In genomic region chr10:131961047-131961776, GRCh38 we compare ENCODE assay signal across 15 cellular contexts. TPM values are rescaled to one million over a fixed set of nuclear protein-coding genes. Genes with fewer than 3 reads are reported as not detected.
DNase-seq lines count a peak whose midpoint lies in the region; ATAC-seq and TF ChIP-seq lines count a peak whose summit lies in the region.
"Had no signal": no experiment of that assay in that cellular context is flagged by ENCODE, and none has a peak within 500 bp of the region (broad histone marks: within the 10 kb centered on the region; RNA-seq: fewer than 3 reads in every experiment).

No MANE protein-coding gene starts in this region.

- TF ChIP-seq POLR2A in vagina (IDR thresholded peaks at IDR 0.05), result no peak

- BruUV-seq in Panc1 (replicated peaks; lab: Mats Ljungman, UMichigan), result no TSS peak

- H3K9me3 ChIP-seq in Panc1 (ENCODE audit: control insufficient read depth, insufficient read depth, low read depth, low read length) (no peaks in the 10 kb centered on the region), heart right ventricle (no peaks in the 10 kb centered on the region), vagina (no peaks in the 10 kb centered on the region)
- H3K9me3 ChIP-seq: esophagus muscularis mucosa, prostate gland, SJSA1 had no signal

- in situ Hi-C loops in Panc1 (cut with HindIII; ENCODE audit: low pct_unique_long_range_greater_than_20kb, low sequenced_read_pairs), result no loop called here

- peaks cover 14 to 28% (median 24%) of the 10 kb centered on the region in 3 donors for H3K4me1 Mint-ChIP-seq in T-cell

- H3K27me3 ChIP-seq in Panc1 (ENCODE audit: control insufficient read depth, insufficient read depth, low read length) (no peaks in the 10 kb centered on the region), heart right ventricle (no peaks in the 10 kb centered on the region), vagina (no peaks in the 10 kb centered on the region)
- H3K27me3 ChIP-seq: esophagus muscularis mucosa, SJSA1 had no signal

- intact Hi-C loops in Panc1 (cut with micrococcal nuclease; ENCODE audit: unreplicated experiment) (no loop called here), heart right ventricle (cut with DNase I) (no loop called here), sciatic nerve (cut with DNase I) (no loop called here), vagina (cut with DNase I) (loop anchor here (10.0 kb wide), 1 partner anchor 56 kb away; the partner anchor contains the start of gene PPP2R2D)

- H3K4me3 ChIP-seq in Panc1 (ENCODE audit: low read depth in 2 of 2, low read length in 2 of 2), result no peak overlapping the region
- H3K4me3 ChIP-seq in heart right ventricle, result no peak overlapping the region
- H3K4me3 ChIP-seq in vagina, result no peak overlapping the region
- H3K4me3 ChIP-seq: esophagus muscularis mucosa had no signal

- H3K27ac Mint-ChIP-seq in T-cell, result no peak overlapping the region

- H3K9me3 Mint-ChIP-seq in T-cell, result no peaks in the 10 kb centered on the region
- H3K9me3 Mint-ChIP-seq: CD4-positive, CD25-positive, alpha-beta regulatory T cell had no signal

- peaks cover 14% of the 10 kb centered on the region for H3K36me3 Mint-ChIP-seq in T-cell

- TF ChIP-seq CTCF in C4-2B (conservative IDR thresholded peaks at IDR 0.05) (no peak), Panc1 (IDR thresholded peaks at IDR 0.05) (no peak), heart right ventricle (IDR thresholded peaks at IDR 0.05) (no peak), vagina (IDR thresholded peaks at IDR 0.05) (no peak)

- POLR2A ChIA-PET in Panc1 (lab: Charles Lee) (no interaction called here), T-cell (lab: Charles Lee) (no interaction called here)

- H3K36me3 ChIP-seq in Panc1 (ENCODE audit: control insufficient read depth, insufficient read depth, low read length) (peaks cover 6% of the 10 kb centered on the region), heart right ventricle (peaks cover 0 to 41% (median 9%) of the 10 kb centered on the region in 9 donors), vagina (peaks cover 0 to 12% of the 10 kb centered on the region in 2 donors)

- WGBS in heart right ventricle, 2 donors, result 91 to 93% methylated on average over 26 of the region's 26 CpGs

- H3K4me1 ChIP-seq in Panc1 (ENCODE audit: control insufficient read depth, insufficient read depth, low read length), result no peaks in the 10 kb centered on the region
- H3K4me1 ChIP-seq in heart right ventricle, result peaks cover 0 to 6% (median 0%) of the 10 kb centered on the region in 9 donors
- no peaks in the 10 kb centered on the region for H3K4me1 ChIP-seq in vagina
- H3K4me1 ChIP-seq: esophagus muscularis mucosa, prostate gland had no signal

- CTCF ChIA-PET in Panc1 (lab: Charles Lee) (no interaction called here), T-cell (lab: Charles Lee) (no interaction called here)

- H3K27ac ChIP-seq in C4-2B (peak overlapping the region; percentile 73), Panc1 (ENCODE audit: low read length) (no peak overlapping the region), heart right ventricle (no peak overlapping the region), vagina (no peak overlapping the region)
- H3K27ac ChIP-seq: esophagus muscularis mucosa had no signal

- DNase-seq in Panc1 (ENCODE audit: low read depth, low spot score) (no peak), heart right ventricle (no peak), sciatic nerve (ENCODE audit: low spot score) (peak; percentile 53), C1 segment of cervical spinal cord (lab: John Stamatoyannopoulos, UW) (no peak), vagina (ENCODE audit: extremely low spot score in 2 of 2) (no peak), DMS53 treated with DMSO at 0.1 percent for 48 hours (lab: John Stamatoyannopoulos, UW; ENCODE audit: unreplicated experiment) (no peak), T-cell (no peak)
- DNase-seq: activated CD4-positive, alpha-beta T cell treated with anti-CD3 and anti-CD28 coated beads, Interleukin-2, amount 50 U/mL, for 4 hours; CD4-positive, CD25-positive, alpha-beta regulatory T cell; cortex of kidney; islet precursor cell had no signal

- ATAC-seq in Panc1 (peak; percentile 19; the same call in 1 of the 2 replicates), heart right ventricle (peak in 6 of 8 donors; percentile 2 to 54 (median 16)), sciatic nerve (peak; percentile 54), T-cell (replicated peaks in 1 of 4) (no peak)

- no peak overlapping the region for H3K4me3 Mint-ChIP-seq in T-cell
- H3K4me3 Mint-ChIP-seq: CD4-positive, CD25-positive, alpha-beta regulatory T cell had no signal

- H3K27me3 Mint-ChIP-seq in T-cell, result no peaks in the 10 kb centered on the region
- H3K27me3 Mint-ChIP-seq: CD4-positive, CD25-positive, alpha-beta regulatory T cell had no signal

RNA-seq across cellular contexts. Expression of gene BNIP3, which starts 20.5 kb away (rescaled TPM):
- total RNA-seq in Panc1 (2021; ENCODE audit: unreplicated experiment) (67.8 TPM), heart right ventricle (100 to 1,000 TPM; 111 to 211 (median 159) TPM), sciatic nerve (37.9 TPM), vagina (40.8 TPM), T-cell (10 to 100 TPM; 23.9 to 30.2 (median 27.8) TPM)
- polyA plus RNA-seq in Panc1 (2012; ENCODE audit: insufficient read length), result 125 TPM
- polyA plus RNA-seq in heart right ventricle, result 10 to 100 TPM; 34.6 to 80.5 TPM

Comparison
In these comparisons a context has a peak if more than half of its experiments do, and no peak if none do; other contexts are left out.
1. ATAC-seq: peak in Panc1 (single experiment), heart right ventricle (6 of 8) and sciatic nerve (single experiment); none in T-cell (0 of 4).